1 cellular context compared by ENCODE assay signal in the genomic region with DNA sequence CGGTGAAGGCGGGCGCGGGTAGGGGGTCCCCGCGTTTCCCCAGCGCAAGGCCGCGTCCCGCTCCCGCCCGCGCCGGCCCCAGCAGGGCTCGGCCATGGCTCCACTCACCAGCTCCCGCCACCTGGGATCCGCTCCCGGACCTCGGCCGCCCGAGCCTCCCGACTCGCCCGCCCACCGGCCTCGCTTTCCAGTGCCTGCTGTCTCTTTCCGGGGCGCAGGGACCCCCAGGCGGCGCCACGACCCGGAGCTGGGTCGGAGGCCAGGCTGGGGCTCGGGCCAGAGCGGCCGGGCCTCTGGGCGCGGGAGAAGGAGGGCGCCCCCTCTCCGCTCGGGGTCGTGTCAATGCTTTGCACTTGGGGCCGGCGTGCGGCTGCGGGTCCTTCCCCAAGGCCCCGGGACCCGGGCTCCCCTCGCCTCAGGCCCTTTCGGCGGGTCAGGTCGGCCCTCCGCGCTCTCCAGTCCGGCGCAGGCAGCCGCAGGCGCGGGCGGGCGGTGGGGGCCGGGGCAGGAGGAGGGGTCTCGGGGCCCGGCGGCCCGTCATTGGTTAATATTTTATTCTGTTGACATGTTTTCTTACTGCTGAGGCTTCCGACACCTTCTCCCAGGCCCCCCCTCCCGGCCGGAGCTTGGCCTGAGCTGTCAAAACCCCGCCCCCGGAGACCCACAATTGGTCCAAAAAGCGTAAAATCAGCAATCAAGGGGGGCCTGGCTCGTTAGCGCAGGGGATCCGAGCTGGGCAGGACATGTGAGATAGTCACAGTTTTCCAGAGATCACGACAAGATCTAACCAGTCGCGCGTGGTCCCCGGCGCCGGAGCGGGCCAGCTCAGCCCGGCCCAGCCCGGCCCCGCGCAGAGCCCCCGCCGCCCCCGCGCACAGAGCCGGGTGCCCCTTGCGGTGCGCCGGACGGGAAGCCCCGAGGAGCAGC.
TF ChIP-seq lines count a peak whose summit lies in the region.

A gene (plus strand): TSS at position 713 of the 927 bp plus-strand sequence. CDS start 334 bp downstream, outside the sequence.

TF ChIP-seq in HepG2, 621 proteins besides CTCF, POLR2A, EP300 and RAD21 (continued from another document and continues in another):
- TF ChIP-seq, protein P1, sequence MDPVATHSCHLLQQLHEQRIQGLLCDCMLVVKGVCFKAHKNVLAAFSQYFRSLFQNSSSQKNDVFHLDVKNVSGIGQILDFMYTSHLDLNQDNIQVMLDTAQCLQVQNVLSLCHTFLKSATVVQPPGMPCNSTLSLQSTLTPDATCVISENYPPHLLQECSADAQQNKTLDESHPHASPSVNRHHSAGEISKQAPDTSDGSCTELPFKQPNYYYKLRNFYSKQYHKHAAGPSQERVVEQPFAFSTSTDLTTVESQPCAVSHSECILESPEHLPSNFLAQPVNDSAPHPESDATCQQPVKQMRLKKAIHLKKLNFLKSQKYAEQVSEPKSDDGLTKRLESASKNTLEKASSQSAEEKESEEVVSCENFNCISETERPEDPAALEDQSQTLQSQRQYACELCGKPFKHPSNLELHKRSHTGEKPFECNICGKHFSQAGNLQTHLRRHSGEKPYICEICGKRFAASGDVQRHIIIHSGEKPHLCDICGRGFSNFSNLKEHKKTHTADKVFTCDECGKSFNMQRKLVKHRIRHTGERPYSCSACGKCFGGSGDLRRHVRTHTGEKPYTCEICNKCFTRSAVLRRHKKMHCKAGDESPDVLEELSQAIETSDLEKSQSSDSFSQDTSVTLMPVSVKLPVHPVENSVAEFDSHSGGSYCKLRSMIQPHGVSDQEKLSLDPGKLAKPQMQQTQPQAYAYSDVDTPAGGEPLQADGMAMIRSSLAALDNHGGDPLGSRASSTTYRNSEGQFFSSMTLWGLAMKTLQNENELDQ (CRISPR knock-in tag; IDR thresholded peaks at IDR 0.05; ENCODE audit: borderline replicate concordance): no peak
- 0 out of 2 replicates have a peak, but pooled peaks have one; percentile 46 for TF ChIP-seq ZBTB42 (CRISPR knock-in tag; IDR thresholded peaks at IDR 0.05)
- TF ChIP-seq BCL6 (CRISPR knock-in tag; IDR thresholded peaks at IDR 0.05): 0 out of 2 replicates have a peak, but pooled peaks have one; percentile 13
- TF ChIP-seq, protein P2, sequence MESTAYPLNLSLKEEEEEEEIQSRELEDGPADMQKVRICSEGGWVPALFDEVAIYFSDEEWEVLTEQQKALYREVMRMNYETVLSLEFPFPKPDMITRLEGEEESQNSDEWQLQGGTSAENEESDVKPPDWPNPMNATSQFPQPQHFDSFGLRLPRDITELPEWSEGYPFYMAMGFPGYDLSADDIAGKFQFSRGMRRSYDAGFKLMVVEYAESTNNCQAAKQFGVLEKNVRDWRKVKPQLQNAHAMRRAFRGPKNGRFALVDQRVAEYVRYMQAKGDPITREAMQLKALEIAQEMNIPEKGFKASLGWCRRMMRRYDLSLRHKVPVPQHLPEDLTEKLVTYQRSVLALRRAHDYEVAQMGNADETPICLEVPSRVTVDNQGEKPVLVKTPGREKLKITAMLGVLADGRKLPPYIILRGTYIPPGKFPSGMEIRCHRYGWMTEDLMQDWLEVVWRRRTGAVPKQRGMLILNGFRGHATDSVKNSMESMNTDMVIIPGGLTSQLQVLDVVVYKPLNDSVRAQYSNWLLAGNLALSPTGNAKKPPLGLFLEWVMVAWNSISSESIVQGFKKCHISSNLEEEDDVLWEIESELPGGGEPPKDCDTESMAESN (CRISPR knock-in tag; conservative IDR thresholded peaks at IDR 0.05): peak; percentile 82
- TF ChIP-seq ZNF234 (CRISPR knock-in tag; conservative IDR thresholded peaks at IDR 0.05): no peak
- TF ChIP-seq RFXANK (CRISPR knock-in tag; IDR thresholded peaks at IDR 0.05): no peak
- TF ChIP-seq MYNN (CRISPR knock-in tag; IDR thresholded peaks at IDR 0.05; ENCODE audit: low read depth): no peak
- TF ChIP-seq, protein P3, sequence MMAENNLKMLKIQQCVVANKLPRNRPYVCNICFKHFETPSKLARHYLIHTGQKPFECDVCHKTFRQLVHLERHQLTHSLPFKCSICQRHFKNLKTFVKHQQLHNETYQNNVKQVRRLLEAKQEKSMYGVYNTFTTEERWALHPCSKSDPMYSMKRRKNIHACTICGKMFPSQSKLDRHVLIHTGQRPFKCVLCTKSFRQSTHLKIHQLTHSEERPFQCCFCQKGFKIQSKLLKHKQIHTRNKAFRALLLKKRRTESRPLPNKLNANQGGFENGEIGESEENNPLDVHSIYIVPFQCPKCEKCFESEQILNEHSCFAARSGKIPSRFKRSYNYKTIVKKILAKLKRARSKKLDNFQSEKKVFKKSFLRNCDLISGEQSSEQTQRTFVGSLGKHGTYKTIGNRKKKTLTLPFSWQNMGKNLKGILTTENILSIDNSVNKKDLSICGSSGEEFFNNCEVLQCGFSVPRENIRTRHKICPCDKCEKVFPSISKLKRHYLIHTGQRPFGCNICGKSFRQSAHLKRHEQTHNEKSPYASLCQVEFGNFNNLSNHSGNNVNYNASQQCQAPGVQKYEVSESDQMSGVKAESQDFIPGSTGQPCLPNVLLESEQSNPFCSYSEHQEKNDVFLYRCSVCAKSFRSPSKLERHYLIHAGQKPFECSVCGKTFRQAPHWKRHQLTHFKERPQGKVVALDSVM (CRISPR knock-in tag; IDR thresholded peaks at IDR 0.05): peak; percentile 54; the same call in 1 of the 2 replicates
- TF ChIP-seq, protein P4, sequence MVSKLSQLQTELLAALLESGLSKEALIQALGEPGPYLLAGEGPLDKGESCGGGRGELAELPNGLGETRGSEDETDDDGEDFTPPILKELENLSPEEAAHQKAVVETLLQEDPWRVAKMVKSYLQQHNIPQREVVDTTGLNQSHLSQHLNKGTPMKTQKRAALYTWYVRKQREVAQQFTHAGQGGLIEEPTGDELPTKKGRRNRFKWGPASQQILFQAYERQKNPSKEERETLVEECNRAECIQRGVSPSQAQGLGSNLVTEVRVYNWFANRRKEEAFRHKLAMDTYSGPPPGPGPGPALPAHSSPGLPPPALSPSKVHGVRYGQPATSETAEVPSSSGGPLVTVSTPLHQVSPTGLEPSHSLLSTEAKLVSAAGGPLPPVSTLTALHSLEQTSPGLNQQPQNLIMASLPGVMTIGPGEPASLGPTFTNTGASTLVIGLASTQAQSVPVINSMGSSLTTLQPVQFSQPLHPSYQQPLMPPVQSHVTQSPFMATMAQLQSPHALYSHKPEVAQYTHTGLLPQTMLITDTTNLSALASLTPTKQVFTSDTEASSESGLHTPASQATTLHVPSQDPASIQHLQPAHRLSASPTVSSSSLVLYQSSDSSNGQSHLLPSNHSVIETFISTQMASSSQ (IDR thresholded peaks at IDR 0.05; ENCODE audit: low read depth): peak; percentile 56; the same call in 1 of the 2 replicates
- TF ChIP-seq, protein P4 (CRISPR knock-in tag; IDR thresholded peaks at IDR 0.05; ENCODE audit: borderline replicate concordance): peak; percentile 85
- TF ChIP-seq ZNF550 (CRISPR knock-in tag; IDR thresholded peaks at IDR 0.05; ENCODE audit: borderline replicate concordance): no peak
- peak; percentile 96 for TF ChIP-seq ZFX (CRISPR knock-in tag; IDR thresholded peaks at IDR 0.05; ENCODE audit: low read depth)
- TF ChIP-seq AGO2 (optimal IDR thresholded peaks at IDR 0.05; ENCODE audit: low read depth, low read length): peak; percentile 96
- no peak for TF ChIP-seq NFIC (IDR thresholded peaks at IDR 0.05; ENCODE audit: low read length)
- TF ChIP-seq, protein P5, sequence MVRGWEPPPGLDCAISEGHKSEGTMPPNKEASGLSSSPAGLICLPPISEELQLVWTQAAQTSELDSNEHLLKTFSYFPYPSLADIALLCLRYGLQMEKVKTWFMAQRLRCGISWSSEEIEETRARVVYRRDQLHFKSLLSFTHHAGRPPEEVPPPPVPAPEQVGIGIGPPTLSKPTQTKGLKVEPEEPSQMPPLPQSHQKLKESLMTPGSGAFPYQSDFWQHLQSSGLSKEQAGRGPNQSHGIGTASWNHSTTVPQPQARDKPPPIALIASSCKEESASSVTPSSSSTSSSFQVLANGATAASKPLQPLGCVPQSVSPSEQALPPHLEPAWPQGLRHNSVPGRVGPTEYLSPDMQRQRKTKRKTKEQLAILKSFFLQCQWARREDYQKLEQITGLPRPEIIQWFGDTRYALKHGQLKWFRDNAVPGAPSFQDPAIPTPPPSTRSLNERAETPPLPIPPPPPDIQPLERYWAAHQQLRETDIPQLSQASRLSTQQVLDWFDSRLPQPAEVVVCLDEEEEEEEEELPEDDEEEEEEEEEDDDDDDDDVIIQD (CRISPR knock-in tag; IDR thresholded peaks at IDR 0.05; ENCODE audit: low read depth): no peak
- peak; percentile 88; the same call in 1 of the 2 replicates for TF ChIP-seq KAT7 (CRISPR knock-in tag; IDR thresholded peaks at IDR 0.05; ENCODE audit: borderline replicate concordance)
- TF ChIP-seq MED13 (CRISPR knock-in tag; IDR thresholded peaks at IDR 0.05): peak; percentile 63; the same call in 1 of the 2 replicates
- 0 out of 2 replicates have a peak, but pooled peaks have one; percentile 25 for TF ChIP-seq ZNF225 (CRISPR knock-in tag; IDR thresholded peaks at IDR 0.05)
- TF ChIP-seq HNF4G (IDR thresholded peaks at IDR 0.05; ENCODE audit: borderline replicate concordance, low read depth, low read length): no peak
- TF ChIP-seq HNF4G (CRISPR knock-in tag; IDR thresholded peaks at IDR 0.05; ENCODE audit: borderline replicate concordance, low read depth): peak; percentile 54; the same call in 1 of the 2 replicates
- TF ChIP-seq NPAS2 (CRISPR knock-in tag; IDR thresholded peaks at IDR 0.05; ENCODE audit: borderline replicate concordance): no peak
- TF ChIP-seq NFYB (CRISPR knock-in tag; IDR thresholded peaks at IDR 0.05): peak; percentile 74
- peak; percentile 73; the same call in 1 of the 2 replicates for TF ChIP-seq CAMTA2 (CRISPR knock-in tag; IDR thresholded peaks at IDR 0.05; ENCODE audit: borderline replicate concordance)
- peak; percentile 46 for TF ChIP-seq ERF (CRISPR knock-in tag; IDR thresholded peaks at IDR 0.05)
- TF ChIP-seq ZNF703 (CRISPR knock-in tag; IDR thresholded peaks at IDR 0.05; ENCODE audit: borderline replicate concordance): peak; percentile 73; the same call in 1 of the 2 replicates
- TF ChIP-seq, protein P6, sequence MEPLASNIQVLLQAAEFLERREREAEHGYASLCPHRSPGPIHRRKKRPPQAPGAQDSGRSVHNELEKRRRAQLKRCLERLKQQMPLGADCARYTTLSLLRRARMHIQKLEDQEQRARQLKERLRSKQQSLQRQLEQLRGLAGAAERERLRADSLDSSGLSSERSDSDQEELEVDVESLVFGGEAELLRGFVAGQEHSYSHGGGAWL (CRISPR knock-in tag; IDR thresholded peaks at IDR 0.05): peak; percentile 59; the same call in 1 of the 2 replicates
- TF ChIP-seq ZBTB8A (CRISPR knock-in tag; IDR thresholded peaks at IDR 0.05; ENCODE audit: borderline replicate concordance, low read depth): peak; percentile 35; the same call in 1 of the 2 replicates
- no peak; the same call in 1 of the 2 replicates for TF ChIP-seq ZNF333 (CRISPR knock-in tag; IDR thresholded peaks at IDR 0.05; ENCODE audit: borderline replicate concordance)
- peak; percentile 67; the same call in 1 of the 2 replicates for TF ChIP-seq ZNF430 (CRISPR knock-in tag; IDR thresholded peaks at IDR 0.05)
- no peak for TF ChIP-seq JUN (CRISPR knock-in tag; IDR thresholded peaks at IDR 0.05)
- peak; percentile 35; the same call in 1 of the 2 replicates for TF ChIP-seq ISL2 (CRISPR knock-in tag; IDR thresholded peaks at IDR 0.05)
- TF ChIP-seq ZNF577 (CRISPR knock-in tag; IDR thresholded peaks at IDR 0.05; ENCODE audit: borderline replicate concordance, low read depth): no peak
- 0 out of 2 replicates have a peak, but pooled peaks have one; percentile 6 for TF ChIP-seq ZNF354B (CRISPR knock-in tag; IDR thresholded peaks at IDR 0.05)
- TF ChIP-seq, protein P7, sequence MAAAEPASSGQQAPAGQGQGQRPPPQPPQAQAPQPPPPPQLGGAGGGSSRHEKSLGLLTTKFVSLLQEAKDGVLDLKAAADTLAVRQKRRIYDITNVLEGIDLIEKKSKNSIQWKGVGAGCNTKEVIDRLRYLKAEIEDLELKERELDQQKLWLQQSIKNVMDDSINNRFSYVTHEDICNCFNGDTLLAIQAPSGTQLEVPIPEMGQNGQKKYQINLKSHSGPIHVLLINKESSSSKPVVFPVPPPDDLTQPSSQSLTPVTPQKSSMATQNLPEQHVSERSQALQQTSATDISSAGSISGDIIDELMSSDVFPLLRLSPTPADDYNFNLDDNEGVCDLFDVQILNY (CRISPR knock-in tag; conservative IDR thresholded peaks at IDR 0.05): peak; percentile 63; the same call in 1 of the 2 replicates
- TF ChIP-seq ZNF510 (CRISPR knock-in tag; IDR thresholded peaks at IDR 0.05; ENCODE audit: low read depth): 0 out of 2 replicates have a peak, but pooled peaks have one; percentile 53
- 0 out of 2 replicates have a peak, but pooled peaks have one; percentile 19 for TF ChIP-seq ZNF7 (CRISPR knock-in tag; IDR thresholded peaks at IDR 0.05)
- TF ChIP-seq, protein P8, sequence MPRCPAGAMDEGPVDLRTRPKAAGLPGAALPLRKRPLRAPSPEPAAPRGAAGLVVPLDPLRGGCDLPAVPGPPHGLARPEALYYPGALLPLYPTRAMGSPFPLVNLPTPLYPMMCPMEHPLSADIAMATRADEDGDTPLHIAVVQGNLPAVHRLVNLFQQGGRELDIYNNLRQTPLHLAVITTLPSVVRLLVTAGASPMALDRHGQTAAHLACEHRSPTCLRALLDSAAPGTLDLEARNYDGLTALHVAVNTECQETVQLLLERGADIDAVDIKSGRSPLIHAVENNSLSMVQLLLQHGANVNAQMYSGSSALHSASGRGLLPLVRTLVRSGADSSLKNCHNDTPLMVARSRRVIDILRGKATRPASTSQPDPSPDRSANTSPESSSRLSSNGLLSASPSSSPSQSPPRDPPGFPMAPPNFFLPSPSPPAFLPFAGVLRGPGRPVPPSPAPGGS (CRISPR knock-in tag; IDR thresholded peaks at IDR 0.05): peak; percentile 45; the same call in 1 of the 2 replicates
- no peak for TF ChIP-seq SYNCRIP (IDR thresholded peaks at IDR 0.05; ENCODE audit: insufficient read depth, low read depth, low read length)
- TF ChIP-seq ZNF589 (CRISPR knock-in tag; conservative IDR thresholded peaks at IDR 0.05): no peak
- TF ChIP-seq, protein P9, sequence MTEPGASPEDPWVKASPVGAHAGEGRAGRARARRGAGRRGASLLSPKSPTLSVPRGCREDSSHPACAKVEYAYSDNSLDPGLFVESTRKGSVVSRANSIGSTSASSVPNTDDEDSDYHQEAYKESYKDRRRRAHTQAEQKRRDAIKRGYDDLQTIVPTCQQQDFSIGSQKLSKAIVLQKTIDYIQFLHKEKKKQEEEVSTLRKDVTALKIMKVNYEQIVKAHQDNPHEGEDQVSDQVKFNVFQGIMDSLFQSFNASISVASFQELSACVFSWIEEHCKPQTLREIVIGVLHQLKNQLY (CRISPR knock-in tag; IDR thresholded peaks at IDR 0.05): no peak
